Comparison of ENCODE assay signal across 12 cellular contexts in the genomic region with DNA sequence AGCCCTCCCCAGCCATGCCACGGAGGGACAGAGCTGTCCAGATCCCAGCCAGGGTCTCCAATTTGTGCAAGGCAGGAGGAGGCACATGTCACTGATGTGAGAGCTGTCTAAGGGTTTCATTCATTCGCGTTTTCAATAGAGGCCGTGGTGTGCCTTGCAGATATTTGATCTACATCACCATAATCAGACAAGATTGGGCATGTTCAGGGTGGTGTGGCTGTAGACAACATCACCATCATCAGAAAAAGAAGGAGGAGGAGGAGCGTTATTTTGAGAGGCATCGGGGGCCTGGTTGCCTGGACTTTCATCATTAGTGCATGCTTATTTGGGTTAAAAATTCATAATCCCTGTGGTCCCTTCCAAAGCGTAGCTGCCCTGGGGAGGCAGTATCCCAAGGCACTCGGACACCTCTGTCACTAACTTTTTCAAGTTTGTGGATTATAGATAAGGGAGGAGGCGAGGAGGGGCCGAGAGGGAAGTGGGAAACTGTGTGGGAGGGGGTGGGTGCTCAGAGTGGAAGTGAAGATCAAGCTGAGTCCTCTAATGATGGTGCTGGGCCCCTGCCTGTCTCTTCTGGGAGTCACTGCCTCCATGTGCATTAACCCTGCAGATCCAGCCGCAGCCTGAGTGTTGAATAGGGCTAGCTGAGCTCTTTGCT.
DNase-seq lines count a peak whose midpoint lies in the region; ATAC-seq and TF ChIP-seq lines count a peak whose summit lies in the region.
"Had no signal": no experiment of that assay in that cellular context is flagged by ENCODE, and none has a peak within 500 bp of the region (broad histone marks: within the 10 kb centered on the region; RNA-seq: fewer than 3 reads in every experiment).

No MANE protein-coding gene starts in this region.

- H3K27ac ChIP-seq in RWPE1: peak overlapping the region; percentile 47
- H3K27ac ChIP-seq: brain microvascular endothelial cell, upper lobe of right lung had no signal

- CTCF ChIA-PET in RWPE1 (lab: Yijun Ruan, JAX): no interaction called here

- peaks cover 54% of the 10 kb centered on the region for H3K4me1 Mint-ChIP-seq in osteocyte (ENCODE audit: unreplicated experiment)

- H3K27ac Mint-ChIP-seq in osteocyte (ENCODE audit: unreplicated experiment): peak overlapping the region; percentile 63
- H3K27ac Mint-ChIP-seq: T-helper 17 cell had no signal

- TF ChIP-seq CTCF in RWPE1 (conservative IDR thresholded peaks at IDR 0.05; ENCODE audit: low read depth): no peak
- no peak for TF ChIP-seq CTCF in osteocyte (IDR thresholded peaks at IDR 0.05)

- DNase-seq in NCI-H1417 (lab: John Stamatoyannopoulos, UW) (peak; percentile 2 to 57 (median 30)), NCI-H1417 treated with DMSO at 0.1 percent for 48 hours (lab: John Stamatoyannopoulos, UW) (no peak), RWPE1 (ENCODE audit: low spot score) (peak; percentile 16), osteocyte (ENCODE audit: extremely low spot score, unreplicated experiment) (no peak), SIG-M5 treated with dmso at 0.1 percent for 504 hours (lab: John Stamatoyannopoulos, UW; ENCODE audit: unreplicated experiment) (no peak)
- DNase-seq in stimulated activated CD4-positive, alpha-beta T cell treated with anti-CD3 and anti-CD28 coated beads, Interleukin-15, amount 100 ng/mL, for 24 hours: no peak
- DNase-seq in activated T-cell treated with anti-CD3 and anti-CD28 coated beads, Interleukin-2, amount 50 U/mL, for 1 hour: no peak
- DNase-seq: brain microvascular endothelial cell, NCI-H1048, T-helper 17 cell, upper lobe of right lung had no signal

- no peak overlapping the region for H3K4me3 Mint-ChIP-seq in osteocyte (ENCODE audit: unreplicated experiment)
- H3K4me3 Mint-ChIP-seq: T-helper 17 cell had no signal

- peak; percentile 44 for ATAC-seq in HG02759 (IDR thresholded peaks at IDR 0.05; ENCODE audit: unreplicated experiment)
- ATAC-seq: T-helper 17 cell, upper lobe of right lung had no signal

- H3K36me3 Mint-ChIP-seq in osteocyte (ENCODE audit: unreplicated experiment): peaks cover 12% of the 10 kb centered on the region

- no peaks in the 10 kb centered on the region for H3K27me3 Mint-ChIP-seq in osteocyte (ENCODE audit: unreplicated experiment)

- POLR2A ChIA-PET in RWPE1 (lab: Yijun Ruan, JAX; ENCODE audit: low non-redundant PET): no interaction called here

- no peaks in the 10 kb centered on the region for H3K9me3 Mint-ChIP-seq in osteocyte (ENCODE audit: unreplicated experiment)

Comparison
In these comparisons a context has a peak if more than half of its experiments do, and no peak if none do; other contexts are left out.
1. DNase-seq: peak in NCI-H1417 (3 of 3) and RWPE1 (single experiment); none in NCI-H1417 treated with DMSO at 0.1 percent for 48 hours (single experiment), osteocyte (single experiment), stimulated activated CD4-positive, alpha-beta T cell treated with anti-CD3 and anti-CD28 coated beads, Interleukin-15, amount 100 ng/mL, for 24 hours (single experiment), SIG-M5 treated with dmso at 0.1 percent for 504 hours (single experiment) and activated T-cell treated with anti-CD3 and anti-CD28 coated beads, Interleukin-2, amount 50 U/mL, for 1 hour (single experiment).